10 cellular contexts compared by ENCODE assay signal in the genomic region with DNA sequence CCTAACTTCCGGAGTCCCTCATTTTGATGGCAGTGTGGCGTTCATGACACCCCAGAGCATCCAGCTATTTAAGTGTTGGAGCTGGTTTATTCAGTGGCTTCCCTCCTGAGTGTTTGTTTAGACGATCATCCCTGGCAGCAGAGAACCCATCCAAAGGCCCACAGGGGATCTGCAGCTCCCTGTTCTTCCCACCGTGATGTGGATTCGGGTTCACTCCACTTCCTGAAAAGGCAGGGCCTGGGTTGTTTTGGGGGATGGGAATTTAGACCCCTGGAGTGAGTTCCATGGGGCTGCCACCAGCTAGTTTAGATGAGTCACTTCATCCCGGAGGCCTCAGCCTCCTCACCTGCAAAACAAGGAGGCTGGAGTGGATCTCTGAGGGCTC. TPM values are rescaled to one million over a fixed set of nuclear protein-coding genes. Genes with fewer than 3 reads are reported as not detected.
DNase-seq lines count a peak whose midpoint lies in the region; ATAC-seq and TF ChIP-seq lines count a peak whose summit lies in the region.
"Had no signal": no experiment of that assay in that cellular context is flagged by ENCODE, and none has a peak within 500 bp of the region (broad histone marks: within the 10 kb centered on the region; RNA-seq: fewer than 3 reads in every experiment).

No MANE protein-coding gene starts in this region.

- H2AK9ac ChIP-seq in IMR-90 (replicated peaks; ENCODE audit: low read depth, low read length, poor library complexity): no peak overlapping the region

- intact Hi-C loops in IMR-90 (cut with micrococcal nuclease): loop anchor here (5.0 to 10.0 kb wide), 3 partner anchors 119 to 426 kb away; no protein-coding TSS in a partner anchor
- intact Hi-C loops in OCI-LY7 (cut with micrococcal nuclease; ENCODE audit: unreplicated experiment): loop anchor here (5.0 kb wide), 2 partner anchors 144 to 166 kb away; a partner anchor contains a TSS

- ATAC-seq in IMR-90 (ENCODE audit: low read depth) (no peak), gastroesophageal sphincter (no peak)

- dilution Hi-C loops in IMR-90 (cut with HindIII; ENCODE audit: low sequenced_read_pairs, unreplicated experiment): no loop called here

- peak overlapping the region; percentile 18; the same call in 1 of the 2 replicates for H2AK5ac ChIP-seq in IMR-90 (ENCODE audit: low read depth, low read length)

- CTCF ChIA-PET in CD8-positive, alpha-beta memory T cell (lab: Charles Lee): interaction anchor here (0.9 to 1.4 kb wide), 2 partner anchors 14 to 142 kb away, joined by 3 to 4 read pairs; no protein-coding TSS in a partner anchor
- CTCF ChIA-PET in IMR-90 (lab: Yijun Ruan, JAX) (interaction anchor here (0.9 kb wide), 1 partner anchor 101 kb away, joined by 5 read pairs; no protein-coding TSS in a partner anchor), OCI-LY7 (lab: Charles Lee; ENCODE audit: unreplicated experiment) (no interaction called here)

- no peaks in the 10 kb centered on the region for H3K9me2 ChIP-seq in neural cell (ENCODE audit: insufficient read depth, low read length)
- no peaks in the 10 kb centered on the region for H3K9me2 ChIP-seq in OCI-LY7 (ENCODE audit: insufficient read depth, low read length)

- H2BK15ac ChIP-seq in IMR-90 (ENCODE audit: low read depth, low read length): no peak overlapping the region

- H3K27me3 ChIP-seq in CD8-positive, alpha-beta memory T cell (ENCODE audit: insufficient read depth, low read length, poor library complexity, severe bottlenecking): no peaks in the 10 kb centered on the region
- H3K27me3 ChIP-seq in IMR-90 (ENCODE audit: control insufficient read depth, insufficient read depth, low read length) (no peaks in the 10 kb centered on the region), neural cell (ENCODE audit: insufficient read depth, low read depth, low read length) (no peaks in the 10 kb centered on the region), gastroesophageal sphincter (no peaks in the 10 kb centered on the region)
- H3K27me3 ChIP-seq in effector memory CD4-positive, alpha-beta T cell (replicated peaks; ENCODE audit: control insufficient read depth, insufficient read depth, low read length, poor library complexity, severe bottlenecking): no peaks in the 10 kb centered on the region
- H3K27me3 ChIP-seq: testis had no signal

- peak overlapping the region; percentile 44 for H3K4ac ChIP-seq in IMR-90 (ENCODE audit: low read depth, low read length)

- no peak overlapping the region for H3K4me3 ChIP-seq in CD8-positive, alpha-beta memory T cell (ENCODE audit: low read length)
- H3K4me3 ChIP-seq in IMR-90 (ENCODE audit: insufficient read depth, low read depth, low read length) (peak overlapping the region; percentile 100), coronary artery (peak overlapping the region; percentile 75), neural cell (ENCODE audit: low read length) (peak overlapping the region; percentile 74), OCI-LY7 (ENCODE audit: low read depth, low read length, poor library complexity, severe bottlenecking) (no peak overlapping the region), gastroesophageal sphincter (no peak overlapping the region)
- no peak overlapping the region for H3K4me3 ChIP-seq in effector memory CD4-positive, alpha-beta T cell (ENCODE audit: insufficient read depth, low read depth, low read length, poor library complexity, severe bottlenecking)
- H3K4me3 ChIP-seq: testis had no signal

- H3K14ac ChIP-seq in IMR-90 (replicated peaks; ENCODE audit: low read depth, low read length): peak overlapping the region; percentile 70

- peaks cover 18% of the 10 kb centered on the region for H3K4me1 ChIP-seq in CD8-positive, alpha-beta memory T cell (ENCODE audit: insufficient read depth, low read length)
- peaks cover 27% of the 10 kb centered on the region for H3K4me1 ChIP-seq in IMR-90 (ENCODE audit: control insufficient read depth, insufficient read depth, low read length)
- peaks cover 13% of the 10 kb centered on the region for H3K4me1 ChIP-seq in OCI-LY7 (ENCODE audit: insufficient read depth, low read length, poor library complexity, severe bottlenecking)
- H3K4me1 ChIP-seq in effector memory CD4-positive, alpha-beta T cell (ENCODE audit: control insufficient read depth, insufficient read depth, low read length, poor library complexity, severe bottlenecking): peaks cover 17% of the 10 kb centered on the region
- H3K4me1 ChIP-seq in gastroesophageal sphincter: peaks cover 0 to 32% (median 15%) of the 10 kb centered on the region in 3 donors

- TF ChIP-seq EP300 in neural cell (conservative IDR thresholded peaks at IDR 0.05; ENCODE audit: poor library complexity, severe bottlenecking) (no peak), gastroesophageal sphincter (IDR thresholded peaks at IDR 0.05) (no peak)

- H3K9me1 ChIP-seq in IMR-90 (ENCODE audit: insufficient read depth, low read length): peaks cover 12% of the 10 kb centered on the region

- no peak for TF ChIP-seq CTCF in IMR-90 (conservative IDR thresholded peaks at IDR 0.05; ENCODE audit: low read depth, low read length)
- TF ChIP-seq CTCF in coronary artery (IDR thresholded peaks at IDR 0.05): no peak
- no peak for TF ChIP-seq CTCF in neural cell (IDR thresholded peaks at IDR 0.05; ENCODE audit: poor library complexity, severe bottlenecking)
- TF ChIP-seq CTCF in OCI-LY7 (conservative IDR thresholded peaks at IDR 0.05; ENCODE audit: low read length): no peak
- no peak for TF ChIP-seq CTCF in gastroesophageal sphincter (IDR thresholded peaks at IDR 0.05)

- H3K79me1 ChIP-seq in IMR-90 (ENCODE audit: low read depth in 1 of 2, low read length in 2 of 2): peaks cover 38 to 66% of the 10 kb centered on the region in 2 experiments

- H3K36me3 Mint-ChIP-seq in CD8-positive, alpha-beta memory T cell: peaks cover 0 to 4% (median 1%) of the 10 kb centered on the region in 3 donors

- H3K4me2 ChIP-seq in IMR-90 (ENCODE audit: low read depth, low read length): peak overlapping the region; percentile 98
- peak overlapping the region; percentile 79 for H3K4me2 ChIP-seq in neural cell (ENCODE audit: low read length)
- H3K4me2 ChIP-seq in OCI-LY7 (ENCODE audit: low read length): no peak overlapping the region

- no TSS peak for BruUV-seq in IMR-90 (replicated peaks; lab: Mats Ljungman, UMichigan)
- no TSS peak for BruUV-seq in OCI-LY7 (replicated peaks; lab: Mats Ljungman, UMichigan)

- peak overlapping the region; percentile 47 for H3K18ac ChIP-seq in IMR-90 (ENCODE audit: low read depth, low read length)

- H3F3A ChIP-seq in neural cell (ENCODE audit: insufficient read depth, low read length, poor library complexity, severe bottlenecking): no peaks in the 10 kb centered on the region

- H3K9ac ChIP-seq in IMR-90 (ENCODE audit: low read depth, low read length) (peak overlapping the region; percentile 100), neural cell (ENCODE audit: low read length) (no peak overlapping the region)

- no peaks in the 10 kb centered on the region for H3K36me3 ChIP-seq in CD8-positive, alpha-beta memory T cell (ENCODE audit: insufficient read depth, low read length)
- H3K36me3 ChIP-seq in IMR-90 (ENCODE audit: control insufficient read depth, insufficient read depth, low read length) (peaks cover 8% of the 10 kb centered on the region; the same call in 1 of the 2 replicates), neural cell (ENCODE audit: insufficient read depth, low read length) (no peaks in the 10 kb centered on the region), OCI-LY7 (ENCODE audit: insufficient read depth, low read length) (no peaks in the 10 kb centered on the region), gastroesophageal sphincter (no peaks in the 10 kb centered on the region)
- H3K36me3 ChIP-seq in effector memory CD4-positive, alpha-beta T cell (ENCODE audit: control insufficient read depth, insufficient read depth, low read length): no peaks in the 10 kb centered on the region

- H3K23ac ChIP-seq in IMR-90 (ENCODE audit: low read depth, low read length): peak overlapping the region; percentile 19

- no peaks in the 10 kb centered on the region for H3K9me3 Mint-ChIP-seq in CD8-positive, alpha-beta memory T cell

- no peak overlapping the region for H2BK5ac ChIP-seq in IMR-90 (ENCODE audit: low read depth, low read length, poor library complexity, severe bottlenecking)

- H3K4me3 Mint-ChIP-seq in CD8-positive, alpha-beta memory T cell: peak overlapping the region; percentile 46 to 90 (median 55)

- 0 out of 2 replicates have a peak overlapping the region, but pooled peaks have one; percentile 72 for H3K56ac ChIP-seq in IMR-90 (ENCODE audit: extremely low read depth, insufficient read depth, low read length)

- 0 out of 4 replicates have a peak overlapping the region, but pooled peaks of 1 of the 2 experiments have one; percentile 4 for H4K8ac ChIP-seq in IMR-90 (ENCODE audit: low read depth in 2 of 2, low read length in 2 of 2)

- in situ Hi-C loops in IMR-90 (cut with MboI; ENCODE audit: low sequenced_read_pairs): loop anchor here (5.0 kb wide), 1 partner anchor 129 kb away; no protein-coding TSS in a partner anchor

- WGBS in IMR-90 (ENCODE audit: extremely low coverage in 2 of 2, insufficient read length in 1 of 2), 2 experiments: no CpG with 5 or more reads among the region's 6 CpGs
- 83% methylated on average over 2 of the region's 6 CpGs; no CpG with 5 or more reads in 1 of the 2 donors for WGBS in gastroesophageal sphincter (ENCODE audit: low coverage in 1 of 2), 2 donors

- H3K27me3 Mint-ChIP-seq in CD8-positive, alpha-beta memory T cell: peaks cover 0 to 1% of the 10 kb centered on the region in 2 donors

- no peaks in the 10 kb centered on the region for H3K9me3 ChIP-seq in CD8-positive, alpha-beta memory T cell (ENCODE audit: low read length)
- H3K9me3 ChIP-seq in IMR-90 (ENCODE audit: control insufficient read depth, insufficient read depth, low read length) (no peaks in the 10 kb centered on the region), neural cell (ENCODE audit: low read length) (no peaks in the 10 kb centered on the region), OCI-LY7 (ENCODE audit: low read length) (no peaks in the 10 kb centered on the region), gastroesophageal sphincter (no peaks in the 10 kb centered on the region)
- no peaks in the 10 kb centered on the region for H3K9me3 ChIP-seq in effector memory CD4-positive, alpha-beta T cell (ENCODE audit: control insufficient read depth, low read length)
- H3K9me3 ChIP-seq: testis had no signal

- H2BK120ac ChIP-seq in IMR-90 (ENCODE audit: low read depth, low read length): no peak overlapping the region

- peak overlapping the region; percentile 18 for H4K5ac ChIP-seq in IMR-90 (ENCODE audit: low read depth, low read length)

- H4K20me1 ChIP-seq in IMR-90 (ENCODE audit: insufficient read depth, low read length) (peaks cover 66% of the 10 kb centered on the region), neural cell (ENCODE audit: insufficient read depth) (no peaks in the 10 kb centered on the region), OCI-LY7 (ENCODE audit: insufficient read depth, low read length) (no peaks in the 10 kb centered on the region; the same call in 1 of the 2 replicates)

- no peak for TF ChIP-seq RAD21 in IMR-90 (IDR thresholded peaks at IDR 0.05; ENCODE audit: low read length)
- TF ChIP-seq RAD21 in neural cell (conservative IDR thresholded peaks at IDR 0.05): no peak

- TF ChIP-seq POLR2A in IMR-90 (IDR thresholded peaks at IDR 0.05; ENCODE audit: low read depth, low read length) (no peak), gastroesophageal sphincter (IDR thresholded peaks at IDR 0.05) (no peak)

- no peak overlapping the region for H4K91ac ChIP-seq in IMR-90 (ENCODE audit: insufficient read depth, low read depth, low read length)

- peaks cover 38 to 60% (median 51%) of the 10 kb centered on the region in 3 donors for H3K4me1 Mint-ChIP-seq in CD8-positive, alpha-beta memory T cell

- no peak for DNase-seq in CD8-positive, alpha-beta memory T cell
- DNase-seq in IMR-90 (no peak), coronary artery (ENCODE audit: low spot score) (no peak), OCI-LY7 (ENCODE audit: low spot score) (no peak)
- no peak for DNase-seq in effector memory CD4-positive, alpha-beta T cell
- DNase-seq in NK-92 treated with Interleukin-12 subunit alpha and Interleukin-12 subunit beta, amount 100 ng/mL, for 24 hours (lab: John Stamatoyannopoulos, UW): no peak
- DNase-seq: aorta, testis had no signal

- no peak overlapping the region for H2BK20ac ChIP-seq in IMR-90 (ENCODE audit: low read depth, low read length)

- H3K79me2 ChIP-seq in neural cell (replicated peaks; ENCODE audit: insufficient read depth, low read length) (peaks cover 29% of the 10 kb centered on the region), OCI-LY7 (ENCODE audit: insufficient read depth, low read depth, low read length) (no peaks in the 10 kb centered on the region)

- peak overlapping the region; percentile 39 for H3K27ac ChIP-seq in CD8-positive, alpha-beta memory T cell (ENCODE audit: low read depth, low read length)
- peak overlapping the region; percentile 57 for H3K27ac ChIP-seq in IMR-90 (ENCODE audit: insufficient read depth, low read length)
- H3K27ac ChIP-seq in coronary artery: no peak overlapping the region
- no peak overlapping the region for H3K27ac ChIP-seq in neural cell (ENCODE audit: low read length)
- no peak overlapping the region for H3K27ac ChIP-seq in OCI-LY7 (ENCODE audit: low read depth, low read length, poor library complexity, severe bottlenecking)
- no peak overlapping the region for H3K27ac ChIP-seq in effector memory CD4-positive, alpha-beta T cell (ENCODE audit: insufficient read depth, low read length, poor library complexity, severe bottlenecking)
- H3K27ac ChIP-seq in gastroesophageal sphincter: no peak overlapping the region
- H3K27ac ChIP-seq: testis had no signal

- H3K27ac Mint-ChIP-seq in CD8-positive, alpha-beta memory T cell: peak overlapping the region in 3 of 8 donors; percentile 29

- H2AFZ ChIP-seq in IMR-90 (replicated peaks; ENCODE audit: low read length, poor library complexity): peak overlapping the region; percentile 1
- H2AFZ ChIP-seq in neural cell (ENCODE audit: low read depth, low read length): no peak overlapping the region
- no peak overlapping the region for H2AFZ ChIP-seq in OCI-LY7 (ENCODE audit: low read length)

- POLR2A ChIA-PET in CD8-positive, alpha-beta memory T cell (lab: Charles Lee): no interaction called here
- POLR2A ChIA-PET in IMR-90 (lab: Charles Lee; ENCODE audit: unreplicated experiment) (interaction anchor here (0.9 kb wide), 1 partner anchor 8 kb away, joined by 3 read pairs; no protein-coding TSS in a partner anchor), OCI-LY7 (lab: Charles Lee) (no interaction called here)

RNA-seq across cellular contexts. Expression of a gene that starts 2.3 kb away (rescaled TPM):
- 10 to 100 TPM; 26.3 to 26.9 TPM for total RNA-seq in CD8-positive, alpha-beta memory T cell
- 2.9 TPM for polyA plus RNA-seq in CD8-positive, alpha-beta memory T cell
- total RNA-seq in IMR-90 (2012; rRNA removed) (8.9 and 12.5 TPM in 2 replicates), OCI-LY7 (2022) (4.1 and 4.8 TPM in 2 replicates), gastroesophageal sphincter (10 to 100 TPM in 3 of 4 donors, 1 to 10 TPM in 1; 10.0 to 15.2 (median 13.9) TPM)
- polyA plus RNA-seq in IMR-90 (2012; rRNA removed) (19.5 and 21.9 TPM in 2 replicates), neural cell (9.2 and 13.7 TPM in 2 replicates)
- polyA plus RNA-seq in IMR-90 (2012; cell fraction: cytosol; rRNA removed): 12.2 and 18.8 TPM in 2 replicates
- polyA plus RNA-seq in IMR-90 (2012; cell fraction: nucleus; rRNA removed; ENCODE audit: low replicate concordance): 83.2 and 123 TPM in 2 replicates
- polyA minus RNA-seq in neural cell: 21.7 and 27.4 TPM in 2 replicates
- total RNA-seq in OCI-LY7 (2014; rRNA removed; shearing (Covaris generic)): 2.0 and 2.2 TPM in 2 replicates

Comparison
In these comparisons a context has a peak if more than half of its experiments do, and no peak if none do; other contexts are left out.
1. H3K27ac ChIP-seq: peak in CD8-positive, alpha-beta memory T cell (single experiment) and IMR-90 (single experiment); none in coronary artery (0 of 2), neural cell (single experiment), OCI-LY7 (single experiment), effector memory CD4-positive, alpha-beta T cell (single experiment) and gastroesophageal sphincter (0 of 4).
2. H3K4me3 ChIP-seq: peak in IMR-90 (single experiment), coronary artery (single experiment) and neural cell (single experiment); none in CD8-positive, alpha-beta memory T cell (single experiment), OCI-LY7 (single experiment), effector memory CD4-positive, alpha-beta T cell (single experiment) and gastroesophageal sphincter (0 of 2).